In genomic region chr20:59890035-59890434, GRCh38 we compare ENCODE assay signal across 3 cellular contexts. TPM values are rescaled to one million over a fixed set of nuclear protein-coding genes. Genes with fewer than 3 reads are reported as not detected.
DNase-seq lines count a peak whose midpoint lies in the region; ATAC-seq, FAIRE-seq and TF ChIP-seq lines count a peak whose summit lies in the region.
"Not testable (repeated sequence)": the region's sequence is repeated elsewhere in the genome, so short reads cannot be mapped to it uniquely, and the experiment has no call there.

No MANE protein-coding gene starts in this region.

- DNase-seq in central memory CD8-positive, alpha-beta T cell (ENCODE audit: low spot score in 2 of 2); HepG2 (ENCODE audit: low spot score): not testable (repeated sequence)

- not testable (repeated sequence) for H3K9me3 Mint-ChIP-seq in central memory CD8-positive, alpha-beta T cell

- TF ChIP-seq POLR2A in HepG2 (IDR thresholded peaks at IDR 0.05; ENCODE audit: insufficient read depth in 1 of 2, low read depth in 2 of 2, low read length in 2 of 2) = not testable (repeated sequence)

- TF ChIP-seq EP300 in HepG2 (IDR thresholded peaks at IDR 0.05; ENCODE audit: low read depth in 2 of 2, low read length in 2 of 2); HepG2 (CRISPR knock-in tag; IDR thresholded peaks at IDR 0.05; ENCODE audit: borderline replicate concordance): not testable (repeated sequence)

- not testable (repeated sequence) for H3K36me3 Mint-ChIP-seq in central memory CD8-positive, alpha-beta T cell (ENCODE audit: insufficient read depth)

- not testable (repeated sequence) for H3K79me2 ChIP-seq in HepG2 (ENCODE audit: insufficient read depth, low read length)

- WGBS in HepG2 (ENCODE audit: low lambda C conversion rate) = 16% methylated on average over 2 of the region's 2 CpGs

- H4K20me1 ChIP-seq in HepG2 (ENCODE audit: insufficient read depth, low read length) = not testable (repeated sequence)

- not testable (repeated sequence) for H3K27me3 Mint-ChIP-seq in central memory CD8-positive, alpha-beta T cell

- H3K9ac ChIP-seq in HepG2 (ENCODE audit: insufficient read depth, low read depth, low read length) = not testable (repeated sequence)

- FAIRE-seq in HepG2 (lab: Jason Lieb, UNC) = not testable (repeated sequence)

- in situ Hi-C loops in HepG2 (cut with HindIII; ENCODE audit: extremely low pct_ligation_motif_present, low pct_unique_long_range_greater_than_20kb) = not testable (repeated sequence)

- POLR2A ChIA-PET in HEK293 (lab: Yijun Ruan, JAX); HepG2 (lab: Yijun Ruan, JAX): not testable (repeated sequence)

- H3K27me3 ChIP-seq in HepG2 (ENCODE audit: control insufficient read depth in 1 of 2, insufficient read depth in 2 of 2, low read length in 2 of 2) = not testable (repeated sequence)

- H3K27ac Mint-ChIP-seq in central memory CD8-positive, alpha-beta T cell (ENCODE audit: low read depth) = peak overlapping the region; percentile 76

- intact Hi-C loops in HepG2 (cut with micrococcal nuclease; ENCODE audit: unreplicated experiment) = not testable (repeated sequence)

- TF ChIP-seq RAD21 in HepG2 (CRISPR knock-in tag; IDR thresholded peaks at IDR 0.05) = not testable (repeated sequence)

- not testable (repeated sequence) for TF ChIP-seq CTCF in HEK293 (tag by site-specific recombination; IDR thresholded peaks at IDR 0.05); HepG2 (CRISPR knock-in tag; IDR thresholded peaks at IDR 0.05)

- CTCF ChIA-PET in HEK293 (lab: Yijun Ruan, JAX) = interaction anchor here (0.7 kb wide), 1 partner anchor 1237 kb away, joined by 6 read pairs; no protein-coding TSS in a partner anchor
- CTCF ChIA-PET in HepG2 (lab: Yijun Ruan, JAX; ENCODE audit: low intra/inter-chr PET ratio, low total read pairs) = not testable (repeated sequence)

- H2AFZ ChIP-seq in HepG2 (ENCODE audit: low read length) = not testable (repeated sequence)

- not testable (repeated sequence) for H3K36me3 ChIP-seq in HEK293 (ENCODE audit: control insufficient read depth in 2 of 2, insufficient read depth in 1 of 2, low read length in 2 of 2); HepG2 (replicated peaks in 1 of 2; ENCODE audit: control insufficient read depth in 1 of 2, insufficient read depth in 2 of 2, low read length in 2 of 2)

- not testable (repeated sequence) for ATAC-seq in central memory CD8-positive, alpha-beta T cell (replicated peaks; ENCODE audit: extremely low read depth, poor library complexity, severe bottlenecking); HepG2

- not testable (repeated sequence) for H3K4me1 ChIP-seq in HEK293 (ENCODE audit: control insufficient read depth, insufficient read depth, low read length); HepG2 (ENCODE audit: insufficient read depth, low read length)

- not testable (repeated sequence) for H3K27ac ChIP-seq in HEK293 (ENCODE audit: extremely low read depth, low read depth, low read length); HepG2 (ENCODE audit: extremely low read length, insufficient read depth, low read length)

- not testable (repeated sequence) for H3K4me2 ChIP-seq in HepG2 (ENCODE audit: low read depth, low read length)

- H3K4me3 Mint-ChIP-seq in central memory CD8-positive, alpha-beta T cell = not testable (repeated sequence)

- not testable (repeated sequence) for BruUV-seq in HepG2 (replicated peaks; lab: Mats Ljungman, UMichigan)

- H3K9me3 ChIP-seq in HEK293 (ENCODE audit: control insufficient read depth, insufficient read depth, low read depth, low read length); HepG2 (ENCODE audit: low read length): not testable (repeated sequence)

- H3K4me3 ChIP-seq in HEK293 (ENCODE audit: low read depth, low read length); HepG2 (replicated peaks in 1 of 3; ENCODE audit: insufficient read depth in 1 of 3, low read depth in 2 of 3, low read length in 3 of 3): not testable (repeated sequence)

- H3K4me1 Mint-ChIP-seq in central memory CD8-positive, alpha-beta T cell = not testable (repeated sequence)

TF ChIP-seq in HEK293, 187 proteins besides CTCF, POLR2A, EP300 and RAD21:
- TF ChIP-seq ZNF146 (tag by site-specific recombination; IDR thresholded peaks at IDR 0.05) = peak; percentile 94

RNA-seq across cellular contexts. Expression of gene SYCP2, which starts 43.4 kb away (rescaled TPM):
- total RNA-seq in HepG2 (2016; rRNA removed; fragmentation: Illumina TruSeq; extraction: Trizol) = 0.07 and 0.25 TPM in 2 replicates
- total RNA-seq in HepG2 (2016; cell fraction: cytosol; rRNA removed; fragmentation: Illumina TruSeq; extraction: Trizol; ENCODE audit: low read depth) = 0.30 TPM in 1 of 2 replicates, not detected in the other
- 0.15 TPM in 1 of 2 replicates, not detected in the other for total RNA-seq in HepG2 (2016; cell fraction: insoluble cytoplasmic fraction; rRNA removed; fragmentation: Illumina TruSeq; extraction: Trizol)
- 0.03 and 0.38 TPM in 2 replicates for total RNA-seq in HepG2 (2016; cell fraction: membrane; rRNA removed; fragmentation: Illumina TruSeq; extraction: Trizol)
- 0.25 and 1.1 TPM in 2 replicates for total RNA-seq in HepG2 (2016; cell fraction: nucleus; rRNA removed; fragmentation: Illumina TruSeq; extraction: Trizol)
- polyA plus RNA-seq in HepG2 (2011; rRNA removed) = 0.09 and 0.24 TPM in 2 replicates
- polyA plus RNA-seq in HepG2 (2011; cell fraction: cytosol; rRNA removed) = 0.10 TPM in 1 of 2 replicates, not detected in the other
- polyA plus RNA-seq in HepG2 (2011; cell fraction: nucleus; rRNA removed) = 0.12 and 0.32 TPM in 2 replicates
- polyA plus RNA-seq in HepG2 (2012) = 0.07 and 0.36 TPM in 2 replicates
- polyA plus RNA-seq in HepG2 (2016; cell fraction: cytosol; fragmentation: Illumina TruSeq; extraction: Trizol; ENCODE audit: low read depth) = not detected in 2 replicates
- polyA plus RNA-seq in HepG2 (2016; cell fraction: insoluble cytoplasmic fraction; fragmentation: Illumina TruSeq; extraction: Trizol; ENCODE audit: low read depth) = not detected in 2 replicates
- polyA plus RNA-seq in HepG2 (2016; cell fraction: membrane; fragmentation: Illumina TruSeq; extraction: Trizol; ENCODE audit: low read depth) = not detected in 2 replicates
- polyA plus RNA-seq in HepG2 (2016; cell fraction: nucleus; fragmentation: Illumina TruSeq; extraction: Trizol; ENCODE audit: insufficient read depth, low read depth) = 0.53 and 0.57 TPM in 2 replicates
- polyA minus RNA-seq in HepG2 (2011; rRNA and poly(A)+ RNA removed; ENCODE audit: low replicate concordance) = not detected in 2 replicates
- not detected in 2 replicates for polyA minus RNA-seq in HepG2 (2011; cell fraction: cytosol; rRNA and poly(A)+ RNA removed)
- polyA minus RNA-seq in HepG2 (2011; cell fraction: nucleus; rRNA and poly(A)+ RNA removed) = 1.1 and 1.3 TPM in 2 replicates

RNA-seq across cellular contexts. Expression of gene PPP1R3D, which starts 50.1 kb away (rescaled TPM):
- total RNA-seq in HepG2 (2016; rRNA removed; fragmentation: Illumina TruSeq; extraction: Trizol) = 3.7 and 4.0 TPM in 2 replicates
- 0.40 and 0.53 TPM in 2 replicates for total RNA-seq in HepG2 (2016; cell fraction: cytosol; rRNA removed; fragmentation: Illumina TruSeq; extraction: Trizol; ENCODE audit: low read depth)
- total RNA-seq in HepG2 (2016; cell fraction: insoluble cytoplasmic fraction; rRNA removed; fragmentation: Illumina TruSeq; extraction: Trizol) = 3.6 and 3.9 TPM in 2 replicates
- total RNA-seq in HepG2 (2016; cell fraction: membrane; rRNA removed; fragmentation: Illumina TruSeq; extraction: Trizol) = 3.1 TPM in 2 replicates
- 5.1 and 5.2 TPM in 2 replicates for total RNA-seq in HepG2 (2016; cell fraction: nucleus; rRNA removed; fragmentation: Illumina TruSeq; extraction: Trizol)
- polyA plus RNA-seq in HepG2 (2011; rRNA removed) = 1.0 and 1.2 TPM in 2 replicates
- 0.89 and 0.91 TPM in 2 replicates for polyA plus RNA-seq in HepG2 (2011; cell fraction: cytosol; rRNA removed)
- 2.7 and 3.1 TPM in 2 replicates for polyA plus RNA-seq in HepG2 (2011; cell fraction: nucleus; rRNA removed)
- polyA plus RNA-seq in HepG2 (2012) = 1.7 and 1.9 TPM in 2 replicates
- 0.22 and 0.29 TPM in 2 replicates for polyA plus RNA-seq in HepG2 (2016; cell fraction: cytosol; fragmentation: Illumina TruSeq; extraction: Trizol; ENCODE audit: low read depth)
- polyA plus RNA-seq in HepG2 (2016; cell fraction: insoluble cytoplasmic fraction; fragmentation: Illumina TruSeq; extraction: Trizol; ENCODE audit: low read depth) = 2.9 and 3.0 TPM in 2 replicates
- 1.1 and 1.4 TPM in 2 replicates for polyA plus RNA-seq in HepG2 (2016; cell fraction: membrane; fragmentation: Illumina TruSeq; extraction: Trizol; ENCODE audit: low read depth)
- 3.4 and 3.9 TPM in 2 replicates for polyA plus RNA-seq in HepG2 (2016; cell fraction: nucleus; fragmentation: Illumina TruSeq; extraction: Trizol; ENCODE audit: insufficient read depth, low read depth)
- 1.9 and 4.1 TPM in 2 replicates for polyA minus RNA-seq in HepG2 (2011; rRNA and poly(A)+ RNA removed; ENCODE audit: low replicate concordance)
- 1.3 and 3.8 TPM in 2 replicates for polyA minus RNA-seq in HepG2 (2011; cell fraction: cytosol; rRNA and poly(A)+ RNA removed)
- 8.4 and 8.7 TPM in 2 replicates for polyA minus RNA-seq in HepG2 (2011; cell fraction: nucleus; rRNA and poly(A)+ RNA removed)

RNA-seq across cellular contexts. Expression of gene FAM217B, which starts 50.2 kb away (rescaled TPM):
- total RNA-seq in HepG2 (2016; rRNA removed; fragmentation: Illumina TruSeq; extraction: Trizol) = 14.3 and 20.4 TPM in 2 replicates
- 1.5 and 1.8 TPM in 2 replicates for total RNA-seq in HepG2 (2016; cell fraction: cytosol; rRNA removed; fragmentation: Illumina TruSeq; extraction: Trizol; ENCODE audit: low read depth)
- 11.9 and 18.8 TPM in 2 replicates for total RNA-seq in HepG2 (2016; cell fraction: insoluble cytoplasmic fraction; rRNA removed; fragmentation: Illumina TruSeq; extraction: Trizol)
- total RNA-seq in HepG2 (2016; cell fraction: membrane; rRNA removed; fragmentation: Illumina TruSeq; extraction: Trizol) = 7.2 and 7.3 TPM in 2 replicates
- total RNA-seq in HepG2 (2016; cell fraction: nucleus; rRNA removed; fragmentation: Illumina TruSeq; extraction: Trizol) = 19.5 and 21.4 TPM in 2 replicates
- polyA plus RNA-seq in HepG2 (2011; rRNA removed) = 7.4 and 11.1 TPM in 2 replicates
- 4.5 and 7.3 TPM in 2 replicates for polyA plus RNA-seq in HepG2 (2011; cell fraction: cytosol; rRNA removed)
- polyA plus RNA-seq in HepG2 (2011; cell fraction: nucleus; rRNA removed) = 4.6 and 9.1 TPM in 2 replicates
- polyA plus RNA-seq in HepG2 (2012) = 5.7 and 9.1 TPM in 2 replicates
- 1.6 and 1.8 TPM in 2 replicates for polyA plus RNA-seq in HepG2 (2016; cell fraction: cytosol; fragmentation: Illumina TruSeq; extraction: Trizol; ENCODE audit: low read depth)
- 18.5 and 19.5 TPM in 2 replicates for polyA plus RNA-seq in HepG2 (2016; cell fraction: insoluble cytoplasmic fraction; fragmentation: Illumina TruSeq; extraction: Trizol; ENCODE audit: low read depth)
- 4.0 and 4.2 TPM in 2 replicates for polyA plus RNA-seq in HepG2 (2016; cell fraction: membrane; fragmentation: Illumina TruSeq; extraction: Trizol; ENCODE audit: low read depth)
- 15.5 and 17.2 TPM in 2 replicates for polyA plus RNA-seq in HepG2 (2016; cell fraction: nucleus; fragmentation: Illumina TruSeq; extraction: Trizol; ENCODE audit: insufficient read depth, low read depth)
- polyA minus RNA-seq in HepG2 (2011; rRNA and poly(A)+ RNA removed; ENCODE audit: low replicate concordance) = 4.9 and 7.4 TPM in 2 replicates
- polyA minus RNA-seq in HepG2 (2011; cell fraction: cytosol; rRNA and poly(A)+ RNA removed) = 7.1 and 7.6 TPM in 2 replicates
- 25.2 and 33.8 TPM in 2 replicates for polyA minus RNA-seq in HepG2 (2011; cell fraction: nucleus; rRNA and poly(A)+ RNA removed)
